1 cellular context compared by ENCODE assay signal in the genomic region with DNA sequence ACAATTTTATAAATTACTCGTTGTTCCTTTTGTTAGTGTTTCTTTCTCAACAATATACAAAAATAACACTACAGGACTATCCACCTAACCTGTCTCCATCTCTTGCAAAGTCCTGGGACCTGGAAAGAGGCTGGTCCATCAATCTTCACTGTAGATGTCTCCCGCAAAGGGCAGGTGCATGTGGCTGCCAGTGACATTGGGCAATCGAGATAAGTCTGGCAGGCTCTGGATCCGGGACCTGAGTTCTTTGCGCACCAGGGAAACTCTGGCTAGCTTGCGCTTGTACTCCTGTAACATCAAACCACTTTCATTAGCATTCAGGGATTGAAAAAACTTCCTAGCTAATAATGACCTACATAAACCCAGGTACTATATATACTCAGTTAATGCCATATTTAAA.
TF ChIP-seq lines count a peak whose summit lies in the region.

No MANE protein-coding gene starts in this region.

TF ChIP-seq in liver, 16 proteins besides CTCF, POLR2A, EP300 and RAD21 (continued from another document):
- TF ChIP-seq, protein P1, sequence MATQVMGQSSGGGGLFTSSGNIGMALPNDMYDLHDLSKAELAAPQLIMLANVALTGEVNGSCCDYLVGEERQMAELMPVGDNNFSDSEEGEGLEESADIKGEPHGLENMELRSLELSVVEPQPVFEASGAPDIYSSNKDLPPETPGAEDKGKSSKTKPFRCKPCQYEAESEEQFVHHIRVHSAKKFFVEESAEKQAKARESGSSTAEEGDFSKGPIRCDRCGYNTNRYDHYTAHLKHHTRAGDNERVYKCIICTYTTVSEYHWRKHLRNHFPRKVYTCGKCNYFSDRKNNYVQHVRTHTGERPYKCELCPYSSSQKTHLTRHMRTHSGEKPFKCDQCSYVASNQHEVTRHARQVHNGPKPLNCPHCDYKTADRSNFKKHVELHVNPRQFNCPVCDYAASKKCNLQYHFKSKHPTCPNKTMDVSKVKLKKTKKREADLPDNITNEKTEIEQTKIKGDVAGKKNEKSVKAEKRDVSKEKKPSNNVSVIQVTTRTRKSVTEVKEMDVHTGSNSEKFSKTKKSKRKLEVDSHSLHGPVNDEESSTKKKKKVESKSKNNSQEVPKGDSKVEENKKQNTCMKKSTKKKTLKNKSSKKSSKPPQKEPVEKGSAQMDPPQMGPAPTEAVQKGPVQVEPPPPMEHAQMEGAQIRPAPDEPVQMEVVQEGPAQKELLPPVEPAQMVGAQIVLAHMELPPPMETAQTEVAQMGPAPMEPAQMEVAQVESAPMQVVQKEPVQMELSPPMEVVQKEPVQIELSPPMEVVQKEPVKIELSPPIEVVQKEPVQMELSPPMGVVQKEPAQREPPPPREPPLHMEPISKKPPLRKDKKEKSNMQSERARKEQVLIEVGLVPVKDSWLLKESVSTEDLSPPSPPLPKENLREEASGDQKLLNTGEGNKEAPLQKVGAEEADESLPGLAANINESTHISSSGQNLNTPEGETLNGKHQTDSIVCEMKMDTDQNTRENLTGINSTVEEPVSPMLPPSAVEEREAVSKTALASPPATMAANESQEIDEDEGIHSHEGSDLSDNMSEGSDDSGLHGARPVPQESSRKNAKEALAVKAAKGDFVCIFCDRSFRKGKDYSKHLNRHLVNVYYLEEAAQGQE (IDR thresholded peaks at IDR 0.05), result no peak
- TF ChIP-seq, protein P2, sequence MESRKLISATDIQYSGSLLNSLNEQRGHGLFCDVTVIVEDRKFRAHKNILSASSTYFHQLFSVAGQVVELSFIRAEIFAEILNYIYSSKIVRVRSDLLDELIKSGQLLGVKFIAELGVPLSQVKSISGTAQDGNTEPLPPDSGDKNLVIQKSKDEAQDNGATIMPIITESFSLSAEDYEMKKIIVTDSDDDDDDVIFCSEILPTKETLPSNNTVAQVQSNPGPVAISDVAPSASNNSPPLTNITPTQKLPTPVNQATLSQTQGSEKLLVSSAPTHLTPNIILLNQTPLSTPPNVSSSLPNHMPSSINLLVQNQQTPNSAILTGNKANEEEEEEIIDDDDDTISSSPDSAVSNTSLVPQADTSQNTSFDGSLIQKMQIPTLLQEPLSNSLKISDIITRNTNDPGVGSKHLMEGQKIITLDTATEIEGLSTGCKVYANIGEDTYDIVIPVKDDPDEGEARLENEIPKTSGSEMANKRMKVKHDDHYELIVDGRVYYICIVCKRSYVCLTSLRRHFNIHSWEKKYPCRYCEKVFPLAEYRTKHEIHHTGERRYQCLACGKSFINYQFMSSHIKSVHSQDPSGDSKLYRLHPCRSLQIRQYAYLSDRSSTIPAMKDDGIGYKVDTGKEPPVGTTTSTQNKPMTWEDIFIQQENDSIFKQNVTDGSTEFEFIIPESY (IDR thresholded peaks at IDR 0.05), result no peak
